Comparison of ENCODE assay signal across 8 cellular contexts in the genomic region with DNA sequence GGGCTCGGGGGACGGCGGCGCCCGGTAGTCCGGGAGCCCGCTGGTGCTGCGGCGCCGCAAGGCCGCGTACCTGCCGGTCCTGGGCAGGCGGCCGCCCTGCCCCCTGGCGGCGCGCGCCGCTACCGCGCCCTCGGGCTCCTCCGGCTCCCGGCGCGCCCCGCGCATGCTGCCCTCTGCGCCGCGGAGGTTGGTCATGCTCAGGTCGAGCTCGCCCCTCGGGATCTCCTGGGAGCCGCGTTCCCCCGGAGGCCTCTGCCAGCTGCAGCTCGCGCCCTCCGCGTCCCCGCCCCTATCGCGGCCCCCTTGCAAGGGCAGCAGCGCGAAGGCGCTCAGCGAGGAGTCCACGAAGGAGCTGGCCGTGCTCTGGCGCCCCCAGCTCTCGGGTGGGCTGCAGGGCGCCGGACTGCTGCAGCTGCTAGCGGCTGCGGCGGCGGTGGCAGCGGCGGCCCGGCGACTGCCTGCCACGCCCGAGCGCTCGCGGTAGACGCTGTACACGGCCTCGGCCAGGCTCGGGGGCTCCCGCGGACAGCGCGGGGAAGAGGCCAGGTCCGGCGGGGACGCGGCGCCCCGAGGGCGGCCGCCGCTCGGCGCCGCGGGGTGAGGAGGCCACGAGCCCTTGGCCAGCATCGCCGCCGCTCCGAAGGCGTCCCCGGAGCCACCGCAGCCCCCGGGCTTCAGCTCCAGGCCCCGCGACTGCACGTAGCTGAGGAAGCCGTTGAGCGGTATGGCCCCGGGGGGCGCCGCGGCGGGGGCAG. TPM values are rescaled to one million over a fixed set of nuclear protein-coding genes. Genes with fewer than 3 reads are reported as not detected.
A peak's percentile ranks its signal among the peaks of the same experiment; 100 is the strongest.
DNase-seq lines count a peak whose midpoint lies in the region; ATAC-seq, FAIRE-seq and TF ChIP-seq lines count a peak whose summit lies in the region.

No MANE protein-coding gene starts in this region.

- H3K27me3 Mint-ChIP-seq in stimulated activated naive CD8-positive, alpha-beta T cell treated with anti-CD3 and anti-CD28 coated beads, Interleukin-15, amount 100 ng/mL, for 72 hours: peaks cover 70% of the 10 kb centered on the region

- intact Hi-C loops in colonic mucosa (cut with DNase I): no loop called here

- 1 to 2% methylated on average over 55 to 108 of the region's 108 CpGs for WGBS in lung, 2 donors

- H3K27me3 ChIP-seq in colonic mucosa (peaks cover 45% of the 10 kb centered on the region), lung (ENCODE audit: control insufficient read depth, insufficient read depth) (peaks cover 11% of the 10 kb centered on the region)

- DNase-seq in GM12892 (ENCODE audit: insufficient read length): peak; percentile 67
- DNase-seq in NCI-H1105 treated with DMSO at 0.1 percent for 48 hours (lab: John Stamatoyannopoulos, UW): peak; percentile 54
- peak; percentile 29 for DNase-seq in colonic mucosa
- no peak for DNase-seq in lung (ENCODE audit: low spot score)
- DNase-seq in stimulated activated naive CD8-positive, alpha-beta T cell treated with anti-CD3 and anti-CD28 coated beads, Interleukin-15, amount 100 ng/mL, for 72 hours: peak; percentile 33 to 45
- no peak for DNase-seq in SKM-1 treated with dmso at 0.1 percent for 144 hours (lab: John Stamatoyannopoulos, UW; ENCODE audit: unreplicated experiment)
- DNase-seq in GDM1 (lab: John Stamatoyannopoulos, UW): no peak

- H3K27ac ChIP-seq in colonic mucosa (no peak overlapping the region), lung (ENCODE audit: low read depth in 1 of 2, low read length in 1 of 2) (peak overlapping the region in 1 of 2 donors; percentile 46)

- peak; percentile 77 for ATAC-seq in GM21786 (IDR thresholded peaks at IDR 0.05; ENCODE audit: unreplicated experiment)
- peak; percentile 90 for ATAC-seq in lung (ENCODE audit: insufficient read depth, low FRiP score)
- ATAC-seq in stimulated activated naive CD8-positive, alpha-beta T cell treated with anti-CD3 and anti-CD28 coated beads, Interleukin-15, amount 100 ng/mL, for 72 hours: peak; percentile 88

- peak; percentile 51 for FAIRE-seq in GM12892 (lab: Jason Lieb, UNC)

- H3K9me3 Mint-ChIP-seq in stimulated activated naive CD8-positive, alpha-beta T cell treated with anti-CD3 and anti-CD28 coated beads, Interleukin-15, amount 100 ng/mL, for 72 hours: no peaks in the 10 kb centered on the region

- H3K36me3 ChIP-seq in colonic mucosa (no peaks in the 10 kb centered on the region), lung (ENCODE audit: control insufficient read depth in 2 of 2, insufficient read depth in 2 of 2, low read length in 2 of 2) (no peaks in the 10 kb centered on the region)

- no peak overlapping the region for H3K27ac Mint-ChIP-seq in stimulated activated naive CD8-positive, alpha-beta T cell treated with anti-CD3 and anti-CD28 coated beads, Interleukin-15, amount 100 ng/mL, for 72 hours

- H3K4me1 ChIP-seq in colonic mucosa (no peaks in the 10 kb centered on the region), lung (ENCODE audit: control insufficient read depth in 2 of 2, insufficient read depth in 2 of 2, low read length in 2 of 2) (peaks cover 0 to 23% of the 10 kb centered on the region in 2 donors)

- TF ChIP-seq POLR2A in GM12892 (IDR thresholded peaks at IDR 0.05; ENCODE audit: low read depth, low read length): no peak

- peak overlapping the region in 1 of 2 donors; percentile 57 for H3K4me3 Mint-ChIP-seq in stimulated activated naive CD8-positive, alpha-beta T cell treated with anti-CD3 and anti-CD28 coated beads, Interleukin-15, amount 100 ng/mL, for 72 hours

- H3K4me3 ChIP-seq in colonic mucosa (peak overlapping the region; percentile 35), lung (peak overlapping the region; percentile 21)

- TF ChIP-seq CTCF in colonic mucosa (IDR thresholded peaks at IDR 0.05) (no peak), lung (IDR thresholded peaks at IDR 0.05; ENCODE audit: control extremely low read depth, extremely low read depth) (peak; percentile 13)

- H3K4me1 Mint-ChIP-seq in stimulated activated naive CD8-positive, alpha-beta T cell treated with anti-CD3 and anti-CD28 coated beads, Interleukin-15, amount 100 ng/mL, for 72 hours: peaks cover 18% of the 10 kb centered on the region

- no peaks in the 10 kb centered on the region for H3K9me3 ChIP-seq in colonic mucosa
- H3K9me3 ChIP-seq in lung (ENCODE audit: control insufficient read depth in 2 of 2, insufficient read depth in 1 of 2, low read length in 1 of 2): peaks cover 0 to 11% of the 10 kb centered on the region in 2 donors

- peak overlapping the region in 1 of 2 donors; percentile 24 for H3K9ac ChIP-seq in colonic mucosa (ENCODE audit: low read depth in 2 of 2, low read length in 2 of 2)

RNA-seq across cellular contexts. Expression of gene TMEM200C, which starts 4.5 kb away (rescaled TPM):
- not detected for polyA plus RNA-seq in GM12892 (2012; ENCODE audit: missing spikeins)
- total RNA-seq in colonic mucosa (under 1 TPM; 0.12 to 0.53 TPM), lung (1 to 10 TPM in 1 of 2 donors, under 1 TPM in 1; 0.57 to 1.3 TPM)
- under 1 TPM; 0.12 to 0.21 TPM for polyA plus RNA-seq in lung

Comparison
In these comparisons a context has a peak if more than half of its experiments do, and no peak if none do; other contexts are left out.
1. DNase-seq: peak in GM12892 (single experiment), NCI-H1105 treated with DMSO at 0.1 percent for 48 hours (single experiment), colonic mucosa (single experiment) and stimulated activated naive CD8-positive, alpha-beta T cell treated with anti-CD3 and anti-CD28 coated beads, Interleukin-15, amount 100 ng/mL, for 72 hours (2 of 2); none in lung (single experiment), SKM-1 treated with dmso at 0.1 percent for 144 hours (single experiment) and GDM1 (single experiment).
2. Peak in every context shown above with its lines, with median percentiles within 50 percentile points of each other: ATAC-seq.